Comparison of ENCODE assay signal across 1 cellular context in genomic region chr16:3122926-3123570, GRCh38.
TF ChIP-seq lines count a peak whose summit lies in the region.

No MANE protein-coding gene starts in this region.

TF ChIP-seq in K562, 482 proteins besides CTCF, POLR2A, EP300 and RAD21:
- peak; percentile 82 for TF ChIP-seq ZNF121 (CRISPR knock-in tag; conservative IDR thresholded peaks at IDR 0.05)
- TF ChIP-seq, protein P1, sequence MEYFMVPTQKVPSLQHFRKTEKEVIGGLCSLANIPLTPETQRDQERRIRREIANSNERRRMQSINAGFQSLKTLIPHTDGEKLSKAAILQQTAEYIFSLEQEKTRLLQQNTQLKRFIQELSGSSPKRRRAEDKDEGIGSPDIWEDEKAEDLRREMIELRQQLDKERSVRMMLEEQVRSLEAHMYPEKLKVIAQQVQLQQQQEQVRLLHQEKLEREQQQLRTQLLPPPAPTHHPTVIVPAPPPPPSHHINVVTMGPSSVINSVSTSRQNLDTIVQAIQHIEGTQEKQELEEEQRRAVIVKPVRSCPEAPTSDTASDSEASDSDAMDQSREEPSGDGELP (CRISPR knock-in tag; IDR thresholded peaks at IDR 0.05; ENCODE audit: borderline replicate concordance): no peak
- TF ChIP-seq POLR2B (IDR thresholded peaks at IDR 0.05; ENCODE audit: low read depth, partially characterized antibody): no peak
- TF ChIP-seq ZFPM2 (CRISPR knock-in tag; IDR thresholded peaks at IDR 0.05): no peak
